8 cellular contexts compared by ENCODE assay signal in genomic region chr11:67606477-67607295, GRCh38. TPM values are rescaled to one million over a fixed set of nuclear protein-coding genes. Genes with fewer than 3 reads are reported as not detected.
A peak's percentile ranks its signal among the peaks of the same experiment; 100 is the strongest.
DNase-seq lines count a peak whose midpoint lies in the region; ATAC-seq and TF ChIP-seq lines count a peak whose summit lies in the region.

Gene NDUFV1 (plus strand): TSS chr11:67606936. CDS start chr11:67607005, 69 bp downstream.

- H3K4me2 ChIP-seq in SU-DHL-6 (ENCODE audit: low read depth, low read length, poor library complexity, severe bottlenecking) (peak within 1 kb of the TSS; percentile 87), trophoblast cell (ENCODE audit: low read length) (peak within 1 kb of the TSS; percentile 98)

- H2AK5ac ChIP-seq in trophoblast cell (ENCODE audit: low read length), result peak within 1 kb of the TSS; percentile 56

- H4K20me1 ChIP-seq in SU-DHL-6 (ENCODE audit: low read depth, low read length), result no peaks in the 10 kb centered on the region

- H3K14ac ChIP-seq in trophoblast cell (ENCODE audit: low read length), result peak within 1 kb of the TSS; percentile 83

- in situ Hi-C loops in transverse colon (cut with MboI; ENCODE audit: low pct_ligation_motif_present in 1 of 4, low pct_unique_long_range_greater_than_20kb in 1 of 4, low sequenced_read_pairs in 3 of 4), result no loop called here

- no peak for TF ChIP-seq EP300 in transverse colon (IDR thresholded peaks at IDR 0.05; ENCODE audit: low read depth)

- peak; percentile 77 for TF ChIP-seq CTCF in GM12865 (IDR thresholded peaks at IDR 0.05; ENCODE audit: insufficient read depth, low read depth, low read length, missing control alignments)
- peak; percentile 22 for TF ChIP-seq CTCF in SU-DHL-6 (IDR thresholded peaks at IDR 0.05; ENCODE audit: insufficient read depth, low read length, poor library complexity, severe bottlenecking)
- peak; percentile 56 to 93 (median 81) for TF ChIP-seq CTCF in transverse colon (IDR thresholded peaks at IDR 0.05)

- no peaks in the 10 kb centered on the region for H3K9me2 ChIP-seq in SU-DHL-6 (replicated peaks; ENCODE audit: insufficient read depth, low read length)

- H4K12ac ChIP-seq in trophoblast cell (ENCODE audit: low read depth, low read length), result peak within 1 kb of the TSS; percentile 93

- peak within 1 kb of the TSS; percentile 95 for H3K18ac ChIP-seq in trophoblast cell (ENCODE audit: low read length)

- peak within 1 kb of the TSS; percentile 95 for H4K8ac ChIP-seq in trophoblast cell (ENCODE audit: low read depth, low read length)

- peak within 1 kb of the TSS; percentile 87 for H3K9ac ChIP-seq in SU-DHL-6 (ENCODE audit: low read length)
- H3K9ac ChIP-seq in trophoblast cell (ENCODE audit: low read length), result peak within 1 kb of the TSS; percentile 90

- H3K4ac ChIP-seq in trophoblast cell (ENCODE audit: low read depth, low read length), result peak within 1 kb of the TSS; percentile 81

- H3K79me1 ChIP-seq in trophoblast cell (ENCODE audit: low read length), result peaks cover 6% of the 10 kb centered on the region

- H3K9me3 ChIP-seq in SU-DHL-6 (ENCODE audit: insufficient read depth, low read length) (0 out of 2 replicates have a peak, but pooled peaks cover 4% of the 10 kb centered on the region), trophoblast cell (ENCODE audit: insufficient read depth, low read depth, low read length) (peaks cover 3% of the 10 kb centered on the region), transverse colon (no peaks in the 10 kb centered on the region)

- DNase-seq in GM12865 (ENCODE audit: low read depth) (peak; percentile 97), NCI-H128 (lab: John Stamatoyannopoulos, UW; ENCODE audit: unreplicated experiment) (peak; percentile 92), Right ventricle myocardium inferior (ENCODE audit: missing footprints) (peak; percentile 99), trophoblast cell (peak; percentile 96 to 97), transverse colon (peak; percentile 98)
- peak; percentile 93 for DNase-seq in activated naive CD8-positive, alpha-beta T cell treated with anti-CD3 and anti-CD28 coated beads, Interleukin-2, amount 50 U/mL, for 16 hours (ENCODE audit: low read depth, low spot score)

- H2BK12ac ChIP-seq in trophoblast cell (ENCODE audit: low read length), result no peak within 1 kb of the TSS

- peaks cover 11% of the 10 kb centered on the region for H3K79me2 ChIP-seq in SU-DHL-6 (ENCODE audit: insufficient read depth, low read length)
- peaks cover 3% of the 10 kb centered on the region for H3K79me2 ChIP-seq in trophoblast cell (ENCODE audit: control insufficient read depth, insufficient read depth, low read length, poor library complexity)

- H4K91ac ChIP-seq in trophoblast cell (ENCODE audit: low read depth, low read length), result peak within 1 kb of the TSS; percentile 71

- ATAC-seq in HG02642 (IDR thresholded peaks at IDR 0.05; ENCODE audit: poor library complexity, unreplicated experiment) (peak; percentile 96), Right ventricle myocardium inferior (peak; percentile 99)

- H3K27me3 ChIP-seq in SU-DHL-6 (ENCODE audit: low read length), result no peaks in the 10 kb centered on the region
- H3K27me3 ChIP-seq in trophoblast cell (ENCODE audit: insufficient read depth, low read length), result no peaks in the 10 kb centered on the region
- H3K27me3 ChIP-seq in transverse colon, result no peaks in the 10 kb centered on the region

- H3K27ac ChIP-seq in SU-DHL-6 (ENCODE audit: low read depth, low read length), result 0 out of 2 replicates have a peak within 1 kb of the TSS, but pooled peaks have one; percentile 1
- H3K27ac ChIP-seq in trophoblast cell (ENCODE audit: low read depth, low read length), result no peak within 1 kb of the TSS
- H3K27ac ChIP-seq in transverse colon, result peak within 1 kb of the TSS; percentile 85 to 93 (median 90)

- H3K36me3 ChIP-seq in SU-DHL-6 (ENCODE audit: low read length) (no peaks in the 10 kb centered on the region), trophoblast cell (ENCODE audit: control insufficient read depth in 1 of 2, insufficient read depth in 2 of 2, low read length in 2 of 2) (peaks cover 26 to 29% of the 10 kb centered on the region in 2 experiments), transverse colon (peaks cover 0 to 3% (median 0%) of the 10 kb centered on the region in 4 donors)

- H3K4me3 ChIP-seq in GM12865 (ENCODE audit: low read depth, low read length) (peak within 1 kb of the TSS; percentile 87), SU-DHL-6 (ENCODE audit: insufficient read depth, low read length, poor library complexity, severe bottlenecking) (peak within 1 kb of the TSS; percentile 70), trophoblast cell (ENCODE audit: low read depth, low read length) (peak within 1 kb of the TSS; percentile 93), transverse colon (peak within 1 kb of the TSS; percentile 81 to 99 (median 94))

- WGBS in trophoblast cell (ENCODE audit: extremely low coverage, insufficient coverage, insufficient read length), result no CpG with 5 or more reads among the region's 70 CpGs
- 0% methylated on average over 6 to 68 of the region's 70 CpGs for WGBS in transverse colon (ENCODE audit: low coverage in 1 of 2), 2 donors

- H3K4me1 ChIP-seq in trophoblast cell (ENCODE audit: control insufficient read depth in 1 of 2, insufficient read depth in 2 of 2, low read length in 2 of 2) (peaks cover 8 to 11% of the 10 kb centered on the region in 2 experiments), transverse colon (peaks cover 7 to 20% (median 17%) of the 10 kb centered on the region in 4 donors)

- intact Hi-C loops in Right ventricle myocardium inferior (cut with DNase I) (loop anchor here (1.0 to 5.0 kb wide), 3 partner anchors 22 to 99 kb away; partner anchors contain the start of genes CDK2AP2 and PITPNM1), transverse colon (cut with DNase I; ENCODE audit: low total_unique reads) (no loop called here)

- peak; percentile 90 for TF ChIP-seq POLR2A in transverse colon (IDR thresholded peaks at IDR 0.05)

- no peak within 1 kb of the TSS for H3K23ac ChIP-seq in trophoblast cell (ENCODE audit: low read length)

- peak within 1 kb of the TSS; percentile 71 for H2AFZ ChIP-seq in SU-DHL-6 (ENCODE audit: low read depth, low read length, severe bottlenecking)
- H2AFZ ChIP-seq in trophoblast cell (ENCODE audit: insufficient read depth, low read length, poor library complexity), result peak within 1 kb of the TSS; percentile 83

- H3F3A ChIP-seq in SU-DHL-6 (ENCODE audit: insufficient read depth), result no peaks in the 10 kb centered on the region; the same call in 1 of the 2 replicates

- peak within 1 kb of the TSS; percentile 21 for H2BK120ac ChIP-seq in trophoblast cell (ENCODE audit: insufficient read depth, low read length, poor library complexity)

- H2BK5ac ChIP-seq in trophoblast cell (ENCODE audit: low read depth, low read length, poor library complexity), result peak within 1 kb of the TSS; percentile 11

RNA-seq across cellular contexts. Expression of gene NDUFV1, which starts in this region (rescaled TPM):
- total RNA-seq in Right ventricle myocardium inferior (724 TPM), transverse colon (100 to 1,000 TPM; 421 to 762 (median 554) TPM)
- polyA plus RNA-seq in trophoblast cell (2013), result 61.7 and 64.8 TPM in 2 replicates

Comparison
In these comparisons a context has a peak if more than half of its experiments do, and no peak if none do; other contexts are left out.
1. CTCF ChIP-seq: peak in every context shown above with its lines; median percentile 81 in transverse colon; 77 in GM12865; 22 in SU-DHL-6.